1 cellular context compared by ENCODE assay signal in genomic region chr20:62367483-62368302, GRCh38.
TF ChIP-seq lines count a peak whose summit lies in the region.

No MANE protein-coding gene starts in this region.

TF ChIP-seq in HepG2, 621 proteins besides CTCF, POLR2A, EP300 and RAD21 (continued from another document and continues in another):
- TF ChIP-seq GPBP1L1 (CRISPR knock-in tag; IDR thresholded peaks at IDR 0.05) (no peak), MED8 (CRISPR knock-in tag; IDR thresholded peaks at IDR 0.05; ENCODE audit: insufficient replicate concordance) (no peak), ZNF326 (CRISPR knock-in tag; IDR thresholded peaks at IDR 0.05; ENCODE audit: borderline replicate concordance) (no peak), CSRNP1 (CRISPR knock-in tag; IDR thresholded peaks at IDR 0.05) (peak; percentile 71; the same call in 1 of the 2 replicates), SRY (CRISPR knock-in tag; IDR thresholded peaks at IDR 0.05) (no peak; the same call in 1 of the 2 replicates), MED1 (CRISPR knock-in tag; IDR thresholded peaks at IDR 0.05) (peak; percentile 50), PAWR (CRISPR knock-in tag; IDR thresholded peaks at IDR 0.05; ENCODE audit: borderline replicate concordance) (0 out of 2 replicates have a peak, but pooled peaks have one; percentile 83), ZNF253 (CRISPR knock-in tag; IDR thresholded peaks at IDR 0.05; ENCODE audit: borderline replicate concordance) (peak; percentile 93), ERF (CRISPR knock-in tag; IDR thresholded peaks at IDR 0.05) (no peak), IKZF5 (CRISPR knock-in tag; IDR thresholded peaks at IDR 0.05) (no peak), SNAI1 (CRISPR knock-in tag; IDR thresholded peaks at IDR 0.05; ENCODE audit: borderline replicate concordance) (peak; percentile 95), ZNF124 (CRISPR knock-in tag; IDR thresholded peaks at IDR 0.05) (no peak; the same call in 1 of the 2 replicates), ZNF552 (CRISPR knock-in tag; IDR thresholded peaks at IDR 0.05; ENCODE audit: borderline replicate concordance) (no peak; the same call in 1 of the 2 replicates), ZNF510 (CRISPR knock-in tag; IDR thresholded peaks at IDR 0.05; ENCODE audit: low read depth) (peak; percentile 98; the same call in 1 of the 2 replicates), FLYWCH1 (CRISPR knock-in tag; IDR thresholded peaks at IDR 0.05) (no peak), HMG20B (CRISPR knock-in tag; conservative IDR thresholded peaks at IDR 0.05) (no peak; the same call in 1 of the 2 replicates), NCOA1 (CRISPR knock-in tag; IDR thresholded peaks at IDR 0.05) (no peak), TBX2 (CRISPR knock-in tag; IDR thresholded peaks at IDR 0.05; ENCODE audit: borderline replicate concordance) (peak; percentile 63), CENPT (CRISPR knock-in tag; IDR thresholded peaks at IDR 0.05; ENCODE audit: low read depth) (peak; percentile 78), AFF4 (CRISPR knock-in tag; IDR thresholded peaks at IDR 0.05) (no peak), MIER2 (CRISPR knock-in tag; IDR thresholded peaks at IDR 0.05) (no peak), ZNF672 (CRISPR knock-in tag; IDR thresholded peaks at IDR 0.05) (0 out of 2 replicates have a peak, but pooled peaks have one; percentile 52), ZNF225 (CRISPR knock-in tag; IDR thresholded peaks at IDR 0.05) (peak; percentile 69), TBL1XR1 (IDR thresholded peaks at IDR 0.05; ENCODE audit: borderline replicate concordance, low read length, partially characterized antibody) (no peak), SMC3 (IDR thresholded peaks at IDR 0.05; ENCODE audit: low read length) (no peak), SIN3A (IDR thresholded peaks at IDR 0.05; ENCODE audit: borderline replicate concordance, low read depth, low read length) (peak; percentile 46; the same call in 1 of the 2 replicates), ZNF747 (CRISPR knock-in tag; IDR thresholded peaks at IDR 0.05; ENCODE audit: borderline replicate concordance) (peak; percentile 83; the same call in 1 of the 2 replicates), SIX4 (CRISPR knock-in tag; IDR thresholded peaks at IDR 0.05) (peak; percentile 6; the same call in 1 of the 2 replicates), HNRNPH1 (optimal IDR thresholded peaks at IDR 0.05; ENCODE audit: low read depth, low read length) (no peak), CHD2 (IDR thresholded peaks at IDR 0.05; ENCODE audit: low read depth, low read length) (no peak), SSRP1 (CRISPR knock-in tag; IDR thresholded peaks at IDR 0.05) (no peak), U2AF2 (IDR thresholded peaks at IDR 0.05; ENCODE audit: low read depth, low read length) (no peak), RBM22 (optimal IDR thresholded peaks at IDR 0.05; ENCODE audit: low read length) (no peak), MTF1 (CRISPR knock-in tag; IDR thresholded peaks at IDR 0.05) (peak; percentile 61; the same call in 1 of the 2 replicates), ZNF644 (CRISPR knock-in tag; IDR thresholded peaks at IDR 0.05; ENCODE audit: low read depth) (no peak), ATM (IDR thresholded peaks at IDR 0.05; ENCODE audit: borderline replicate concordance) (no peak), ZNF333 (CRISPR knock-in tag; IDR thresholded peaks at IDR 0.05; ENCODE audit: borderline replicate concordance) (no peak), ZNF878 (CRISPR knock-in tag; IDR thresholded peaks at IDR 0.05) (no peak), ZNF17 (CRISPR knock-in tag; IDR thresholded peaks at IDR 0.05) (no peak), ARID3A (IDR thresholded peaks at IDR 0.05; ENCODE audit: low read depth, low read length) (no peak), SMARCC2 (IDR thresholded peaks at IDR 0.05) (no peak), CBX1 (IDR thresholded peaks at IDR 0.05; ENCODE audit: low read depth) (peak; percentile 28), ZNF891 (CRISPR knock-in tag; IDR thresholded peaks at IDR 0.05) (peak; percentile 79), ZNF766 (CRISPR knock-in tag; IDR thresholded peaks at IDR 0.05; ENCODE audit: borderline replicate concordance) (peak; percentile 26; the same call in 1 of the 2 replicates), ONECUT2 (CRISPR knock-in tag; IDR thresholded peaks at IDR 0.05) (no peak), MXD4 (CRISPR knock-in tag; IDR thresholded peaks at IDR 0.05) (no peak; the same call in none of the 2 replicates)
- TF ChIP-seq, protein P1, sequence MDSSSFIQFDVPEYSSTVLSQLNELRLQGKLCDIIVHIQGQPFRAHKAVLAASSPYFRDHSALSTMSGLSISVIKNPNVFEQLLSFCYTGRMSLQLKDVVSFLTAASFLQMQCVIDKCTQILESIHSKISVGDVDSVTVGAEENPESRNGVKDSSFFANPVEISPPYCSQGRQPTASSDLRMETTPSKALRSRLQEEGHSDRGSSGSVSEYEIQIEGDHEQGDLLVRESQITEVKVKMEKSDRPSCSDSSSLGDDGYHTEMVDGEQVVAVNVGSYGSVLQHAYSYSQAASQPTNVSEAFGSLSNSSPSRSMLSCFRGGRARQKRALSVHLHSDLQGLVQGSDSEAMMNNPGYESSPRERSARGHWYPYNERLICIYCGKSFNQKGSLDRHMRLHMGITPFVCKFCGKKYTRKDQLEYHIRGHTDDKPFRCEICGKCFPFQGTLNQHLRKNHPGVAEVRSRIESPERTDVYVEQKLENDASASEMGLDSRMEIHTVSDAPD (CRISPR knock-in tag; IDR thresholded peaks at IDR 0.05): no peak
- TF ChIP-seq, protein P2, sequence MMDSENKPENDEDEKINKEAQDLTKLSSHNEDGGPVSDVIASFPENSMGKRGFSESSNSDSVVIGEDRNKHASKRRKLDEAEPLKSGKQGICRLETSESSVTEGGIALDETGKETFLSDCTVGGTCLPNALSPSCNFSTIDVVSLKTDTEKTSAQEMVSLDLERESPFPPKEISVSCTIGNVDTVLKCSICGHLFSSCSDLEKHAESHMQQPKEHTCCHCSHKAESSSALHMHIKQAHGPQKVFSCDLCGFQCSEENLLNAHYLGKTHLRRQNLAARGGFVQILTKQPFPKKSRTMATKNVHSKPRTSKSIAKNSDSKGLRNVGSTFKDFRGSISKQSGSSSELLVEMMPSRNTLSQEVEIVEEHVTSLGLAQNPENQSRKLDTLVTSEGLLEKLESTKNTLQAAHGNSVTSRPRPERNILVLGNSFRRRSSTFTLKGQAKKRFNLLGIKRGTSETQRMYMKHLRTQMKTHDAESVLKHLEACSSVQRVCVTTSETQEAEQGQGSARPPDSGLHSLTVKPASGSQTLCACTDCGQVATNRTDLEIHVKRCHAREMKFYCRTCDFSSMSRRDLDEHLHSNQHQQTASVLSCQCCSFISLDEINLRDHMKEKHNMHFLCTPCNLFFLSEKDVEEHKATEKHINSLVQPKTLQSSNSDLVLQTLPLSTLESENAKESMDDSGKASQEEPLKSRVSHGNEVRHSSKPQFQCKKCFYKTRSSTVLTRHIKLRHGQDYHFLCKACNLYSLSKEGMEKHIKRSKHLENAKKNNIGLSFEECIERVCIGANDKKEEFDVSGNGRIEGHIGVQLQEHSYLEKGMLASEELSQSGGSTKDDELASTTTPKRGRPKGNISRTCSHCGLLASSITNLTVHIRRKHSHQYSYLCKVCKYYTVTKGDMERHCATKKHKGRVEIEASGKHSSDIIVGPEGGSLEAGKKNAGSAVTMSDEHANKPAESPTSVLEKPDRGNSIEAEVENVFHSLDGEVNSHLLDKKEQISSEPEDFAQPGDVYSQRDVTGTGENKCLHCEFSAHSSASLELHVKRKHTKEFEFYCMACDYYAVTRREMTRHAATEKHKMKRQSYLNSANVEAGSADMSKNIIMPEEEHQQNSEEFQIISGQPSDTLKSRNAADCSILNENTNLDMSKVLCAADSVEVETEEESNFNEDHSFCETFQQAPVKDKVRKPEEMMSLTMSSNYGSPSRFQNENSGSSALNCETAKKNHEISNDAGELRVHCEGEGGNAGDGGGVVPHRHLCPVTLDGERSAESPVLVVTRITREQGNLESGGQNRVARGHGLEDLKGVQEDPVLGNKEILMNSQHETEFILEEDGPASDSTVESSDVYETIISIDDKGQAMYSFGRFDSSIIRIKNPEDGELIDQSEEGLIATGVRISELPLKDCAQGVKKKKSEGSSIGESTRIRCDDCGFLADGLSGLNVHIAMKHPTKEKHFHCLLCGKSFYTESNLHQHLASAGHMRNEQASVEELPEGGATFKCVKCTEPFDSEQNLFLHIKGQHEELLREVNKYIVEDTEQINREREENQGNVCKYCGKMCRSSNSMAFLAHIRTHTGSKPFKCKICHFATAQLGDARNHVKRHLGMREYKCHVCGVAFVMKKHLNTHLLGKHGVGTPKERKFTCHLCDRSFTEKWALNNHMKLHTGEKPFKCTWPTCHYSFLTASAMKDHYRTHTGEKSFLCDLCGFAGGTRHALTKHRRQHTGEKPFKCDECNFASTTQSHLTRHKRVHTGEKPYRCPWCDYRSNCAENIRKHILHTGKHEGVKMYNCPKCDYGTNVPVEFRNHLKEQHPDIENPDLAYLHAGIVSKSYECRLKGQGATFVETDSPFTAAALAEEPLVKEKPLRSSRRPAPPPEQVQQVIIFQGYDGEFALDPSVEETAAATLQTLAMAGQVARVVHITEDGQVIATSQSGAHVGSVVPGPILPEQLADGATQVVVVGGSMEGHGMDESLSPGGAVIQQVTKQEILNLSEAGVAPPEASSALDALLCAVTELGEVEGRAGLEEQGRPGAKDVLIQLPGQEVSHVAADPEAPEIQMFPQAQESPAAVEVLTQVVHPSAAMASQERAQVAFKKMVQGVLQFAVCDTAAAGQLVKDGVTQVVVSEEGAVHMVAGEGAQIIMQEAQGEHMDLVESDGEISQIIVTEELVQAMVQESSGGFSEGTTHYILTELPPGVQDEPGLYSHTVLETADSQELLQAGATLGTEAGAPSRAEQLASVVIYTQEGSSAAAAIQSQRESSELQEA (CRISPR knock-in tag; IDR thresholded peaks at IDR 0.05; ENCODE audit: not compliant biosample characterization): peak; percentile 70
